1 cellular context compared by ENCODE assay signal in the genomic region with DNA sequence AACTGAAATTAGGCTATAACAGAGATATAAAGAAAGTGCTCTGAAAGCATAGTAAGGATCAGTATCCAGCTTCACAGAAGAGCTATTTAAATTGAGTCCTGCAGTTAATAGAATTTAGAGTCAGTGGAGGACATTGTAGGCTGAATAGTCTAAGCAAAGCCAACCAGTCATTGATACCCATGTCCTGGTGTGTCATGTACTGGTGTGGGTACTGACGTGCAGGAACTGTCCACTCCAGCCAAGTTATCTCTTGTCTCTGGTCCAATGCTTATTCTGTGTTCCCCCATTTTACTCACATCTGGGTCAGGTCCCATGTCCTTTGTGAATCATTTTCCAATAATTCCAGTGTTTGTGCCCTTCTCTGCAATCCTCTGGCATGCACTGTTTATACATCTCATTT.
TF ChIP-seq lines count a peak whose summit lies in the region.

No MANE protein-coding gene starts in this region.

TF ChIP-seq in GM23338, 12 proteins besides CTCF, POLR2A, EP300 and RAD21 (continued from another document):
- TF ChIP-seq, protein P1, sequence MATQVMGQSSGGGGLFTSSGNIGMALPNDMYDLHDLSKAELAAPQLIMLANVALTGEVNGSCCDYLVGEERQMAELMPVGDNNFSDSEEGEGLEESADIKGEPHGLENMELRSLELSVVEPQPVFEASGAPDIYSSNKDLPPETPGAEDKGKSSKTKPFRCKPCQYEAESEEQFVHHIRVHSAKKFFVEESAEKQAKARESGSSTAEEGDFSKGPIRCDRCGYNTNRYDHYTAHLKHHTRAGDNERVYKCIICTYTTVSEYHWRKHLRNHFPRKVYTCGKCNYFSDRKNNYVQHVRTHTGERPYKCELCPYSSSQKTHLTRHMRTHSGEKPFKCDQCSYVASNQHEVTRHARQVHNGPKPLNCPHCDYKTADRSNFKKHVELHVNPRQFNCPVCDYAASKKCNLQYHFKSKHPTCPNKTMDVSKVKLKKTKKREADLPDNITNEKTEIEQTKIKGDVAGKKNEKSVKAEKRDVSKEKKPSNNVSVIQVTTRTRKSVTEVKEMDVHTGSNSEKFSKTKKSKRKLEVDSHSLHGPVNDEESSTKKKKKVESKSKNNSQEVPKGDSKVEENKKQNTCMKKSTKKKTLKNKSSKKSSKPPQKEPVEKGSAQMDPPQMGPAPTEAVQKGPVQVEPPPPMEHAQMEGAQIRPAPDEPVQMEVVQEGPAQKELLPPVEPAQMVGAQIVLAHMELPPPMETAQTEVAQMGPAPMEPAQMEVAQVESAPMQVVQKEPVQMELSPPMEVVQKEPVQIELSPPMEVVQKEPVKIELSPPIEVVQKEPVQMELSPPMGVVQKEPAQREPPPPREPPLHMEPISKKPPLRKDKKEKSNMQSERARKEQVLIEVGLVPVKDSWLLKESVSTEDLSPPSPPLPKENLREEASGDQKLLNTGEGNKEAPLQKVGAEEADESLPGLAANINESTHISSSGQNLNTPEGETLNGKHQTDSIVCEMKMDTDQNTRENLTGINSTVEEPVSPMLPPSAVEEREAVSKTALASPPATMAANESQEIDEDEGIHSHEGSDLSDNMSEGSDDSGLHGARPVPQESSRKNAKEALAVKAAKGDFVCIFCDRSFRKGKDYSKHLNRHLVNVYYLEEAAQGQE (IDR thresholded peaks at IDR 0.05; ENCODE audit: unreplicated experiment), result no peak
- no peak for TF ChIP-seq POLR2AphosphoS5 (IDR thresholded peaks at IDR 0.05; ENCODE audit: low read depth)
- no peak for TF ChIP-seq ZNF331 (CRISPR knock-in tag; IDR thresholded peaks at IDR 0.05; ENCODE audit: low read depth)
- TF ChIP-seq, protein P2, sequence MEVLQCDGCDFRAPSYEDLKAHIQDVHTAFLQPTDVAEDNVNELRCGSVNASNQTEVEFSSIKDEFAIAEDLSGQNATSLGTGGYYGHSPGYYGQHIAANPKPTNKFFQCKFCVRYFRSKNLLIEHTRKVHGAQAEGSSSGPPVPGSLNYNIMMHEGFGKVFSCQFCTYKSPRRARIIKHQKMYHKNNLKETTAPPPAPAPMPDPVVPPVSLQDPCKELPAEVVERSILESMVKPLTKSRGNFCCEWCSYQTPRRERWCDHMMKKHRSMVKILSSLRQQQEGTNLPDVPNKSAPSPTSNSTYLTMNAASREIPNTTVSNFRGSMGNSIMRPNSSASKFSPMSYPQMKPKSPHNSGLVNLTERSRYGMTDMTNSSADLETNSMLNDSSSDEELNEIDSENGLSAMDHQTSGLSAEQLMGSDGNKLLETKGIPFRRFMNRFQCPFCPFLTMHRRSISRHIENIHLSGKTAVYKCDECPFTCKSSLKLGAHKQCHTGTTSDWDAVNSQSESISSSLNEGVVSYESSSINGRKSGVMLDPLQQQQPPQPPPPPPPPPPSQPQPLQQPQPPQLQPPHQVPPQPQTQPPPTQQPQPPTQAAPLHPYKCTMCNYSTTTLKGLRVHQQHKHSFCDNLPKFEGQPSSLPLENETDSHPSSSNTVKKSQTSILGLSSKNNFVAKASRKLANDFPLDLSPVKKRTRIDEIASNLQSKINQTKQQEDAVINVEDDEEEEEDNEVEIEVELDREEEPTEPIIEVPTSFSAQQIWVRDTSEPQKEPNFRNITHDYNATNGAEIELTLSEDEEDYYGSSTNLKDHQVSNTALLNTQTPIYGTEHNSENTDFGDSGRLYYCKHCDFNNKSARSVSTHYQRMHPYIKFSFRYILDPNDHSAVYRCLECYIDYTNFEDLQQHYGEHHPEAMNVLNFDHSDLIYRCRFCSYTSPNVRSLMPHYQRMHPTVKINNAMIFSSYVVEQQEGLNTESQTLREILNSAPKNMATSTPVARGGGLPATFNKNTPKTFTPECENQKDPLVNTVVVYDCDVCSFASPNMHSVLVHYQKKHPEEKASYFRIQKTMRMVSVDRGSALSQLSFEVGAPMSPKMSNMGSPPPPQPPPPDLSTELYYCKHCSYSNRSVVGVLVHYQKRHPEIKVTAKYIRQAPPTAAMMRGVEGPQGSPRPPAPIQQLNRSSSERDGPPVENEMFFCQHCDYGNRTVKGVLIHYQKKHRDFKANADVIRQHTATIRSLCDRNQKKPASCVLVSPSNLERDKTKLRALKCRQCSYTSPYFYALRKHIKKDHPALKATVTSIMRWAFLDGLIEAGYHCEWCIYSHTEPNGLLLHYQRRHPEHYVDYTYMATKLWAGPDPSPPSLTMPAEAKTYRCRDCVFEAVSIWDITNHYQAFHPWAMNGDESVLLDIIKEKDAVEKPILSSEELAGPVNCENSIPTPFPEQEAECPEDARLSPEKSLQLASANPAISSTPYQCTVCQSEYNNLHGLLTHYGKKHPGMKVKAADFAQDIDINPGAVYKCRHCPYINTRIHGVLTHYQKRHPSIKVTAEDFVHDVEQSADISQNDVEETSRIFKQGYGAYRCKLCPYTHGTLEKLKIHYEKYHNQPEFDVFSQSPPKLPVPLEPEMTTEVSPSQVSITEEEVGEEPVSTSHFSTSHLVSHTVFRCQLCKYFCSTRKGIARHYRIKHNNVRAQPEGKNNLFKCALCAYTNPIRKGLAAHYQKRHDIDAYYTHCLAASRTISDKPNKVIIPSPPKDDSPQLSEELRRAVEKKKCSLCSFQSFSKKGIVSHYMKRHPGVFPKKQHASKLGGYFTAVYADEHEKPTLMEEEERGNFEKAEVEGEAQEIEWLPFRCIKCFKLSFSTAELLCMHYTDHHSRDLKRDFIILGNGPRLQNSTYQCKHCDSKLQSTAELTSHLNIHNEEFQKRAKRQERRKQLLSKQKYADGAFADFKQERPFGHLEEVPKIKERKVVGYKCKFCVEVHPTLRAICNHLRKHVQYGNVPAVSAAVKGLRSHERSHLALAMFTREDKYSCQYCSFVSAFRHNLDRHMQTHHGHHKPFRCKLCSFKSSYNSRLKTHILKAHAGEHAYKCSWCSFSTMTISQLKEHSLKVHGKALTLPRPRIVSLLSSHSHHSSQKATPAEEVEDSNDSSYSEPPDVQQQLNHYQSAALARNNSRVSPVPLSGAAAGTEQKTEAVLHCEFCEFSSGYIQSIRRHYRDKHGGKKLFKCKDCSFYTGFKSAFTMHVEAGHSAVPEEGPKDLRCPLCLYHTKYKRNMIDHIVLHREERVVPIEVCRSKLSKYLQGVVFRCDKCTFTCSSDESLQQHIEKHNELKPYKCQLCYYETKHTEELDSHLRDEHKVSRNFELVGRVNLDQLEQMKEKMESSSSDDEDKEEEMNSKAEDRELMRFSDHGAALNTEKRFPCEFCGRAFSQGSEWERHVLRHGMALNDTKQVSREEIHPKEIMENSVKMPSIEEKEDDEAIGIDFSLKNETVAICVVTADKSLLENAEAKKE (CRISPR knock-in tag; IDR thresholded peaks at IDR 0.05), result no peak
- no peak for TF ChIP-seq EZH2phosphoT487 (IDR thresholded peaks at IDR 0.05; ENCODE audit: unreplicated experiment)
- TF ChIP-seq CREB1 (CRISPR knock-in tag; IDR thresholded peaks at IDR 0.05; ENCODE audit: low read depth), result no peak
- TF ChIP-seq JUNB (IDR thresholded peaks at IDR 0.05; ENCODE audit: unreplicated experiment), result no peak
- TF ChIP-seq NANOG (IDR thresholded peaks at IDR 0.05; ENCODE audit: borderline replicate concordance), result no peak
